1 cellular context compared by ENCODE assay signal in genomic region chr6:76803038-76803580, GRCh38.
TF ChIP-seq lines count a peak whose summit lies in the region.

No MANE protein-coding gene starts in this region.

TF ChIP-seq in GM23338, 12 proteins besides CTCF, POLR2A, EP300 and RAD21 (continued from another document):
- no peak for TF ChIP-seq ZNF462 (CRISPR knock-in tag; IDR thresholded peaks at IDR 0.05)
